12 cellular contexts compared by ENCODE assay signal in genomic region chr5:67012241-67012640, GRCh38.
A peak's percentile ranks its signal among the peaks of the same experiment; 100 is the strongest.
DNase-seq lines count a peak whose midpoint lies in the region; ATAC-seq, FAIRE-seq and TF ChIP-seq lines count a peak whose summit lies in the region.
"Had no signal": no experiment of that assay in that cellular context is flagged by ENCODE, and none has a peak within 500 bp of the region (broad histone marks: within the 10 kb centered on the region; RNA-seq: fewer than 3 reads in every experiment).

No MANE protein-coding gene starts in this region.

- H3K9me3 ChIP-seq in astrocyte (ENCODE audit: insufficient read depth, low read depth, low read length), result no peaks in the 10 kb centered on the region
- H3K9me3 ChIP-seq: right lobe of liver had no signal

- peaks cover 56% of the 10 kb centered on the region for H3K4me1 Mint-ChIP-seq in astrocyte (ENCODE audit: low read depth, unreplicated experiment)

- H3K36me3 Mint-ChIP-seq in astrocyte (ENCODE audit: low read depth, unreplicated experiment), result no peaks in the 10 kb centered on the region
- H3K36me3 Mint-ChIP-seq: brain had no signal

- no peaks in the 10 kb centered on the region for H3K27me3 Mint-ChIP-seq in astrocyte (ENCODE audit: low read depth, unreplicated experiment)

- H3K36me3 ChIP-seq in astrocyte (ENCODE audit: insufficient read depth, low read length) (no peaks in the 10 kb centered on the region), mesendoderm (ENCODE audit: control insufficient read depth, insufficient read depth, low read length) (no peaks in the 10 kb centered on the region)
- H3K36me3 ChIP-seq: right lobe of liver had no signal

- peak overlapping the region; percentile 77 for H3K9ac ChIP-seq in astrocyte (ENCODE audit: low read length)
- H3K9ac ChIP-seq in mesendoderm (ENCODE audit: low read length), result no peak overlapping the region

- peak overlapping the region; percentile 16 for H3K27ac Mint-ChIP-seq in astrocyte (ENCODE audit: unreplicated experiment)

- H3K23ac ChIP-seq in mesendoderm (ENCODE audit: low read length), result no peak overlapping the region

- no peak overlapping the region for H3K4me3 Mint-ChIP-seq in astrocyte (ENCODE audit: unreplicated experiment)

- no peaks in the 10 kb centered on the region for H3K9me3 Mint-ChIP-seq in astrocyte (ENCODE audit: unreplicated experiment)
- H3K9me3 Mint-ChIP-seq: brain had no signal

- no peak overlapping the region for H4K5ac ChIP-seq in mesendoderm (ENCODE audit: low read length)

- no peak overlapping the region for H2BK120ac ChIP-seq in mesendoderm (ENCODE audit: low read depth, low read length)

- H3K56ac ChIP-seq in mesendoderm (ENCODE audit: low read length), result no peak overlapping the region

- no peak overlapping the region for H3K4me3 ChIP-seq in astrocyte (ENCODE audit: insufficient read depth, low read depth, low read length)
- no peak overlapping the region for H3K4me3 ChIP-seq in mesendoderm (ENCODE audit: low read length)
- H3K4me3 ChIP-seq: right lobe of liver had no signal

- H2AK5ac ChIP-seq in mesendoderm (ENCODE audit: low read length), result no peak overlapping the region

- H2AFZ ChIP-seq in astrocyte (ENCODE audit: low read depth, low read length), result no peak overlapping the region

- H3K79me1 ChIP-seq in mesendoderm (ENCODE audit: low read length), result peaks cover 5% of the 10 kb centered on the region

- no peak for TF ChIP-seq CTCF in astrocyte (IDR thresholded peaks at IDR 0.05; ENCODE audit: insufficient read depth, low read depth, low read length)

- H4K8ac ChIP-seq in mesendoderm (ENCODE audit: low read depth, low read length), result no peak overlapping the region

- H4K20me1 ChIP-seq in astrocyte (ENCODE audit: insufficient read depth, low read length), result no peaks in the 10 kb centered on the region

- no peak overlapping the region for H3K4ac ChIP-seq in mesendoderm (ENCODE audit: low read depth, low read length)

- H3K4me2 ChIP-seq in astrocyte (ENCODE audit: low read length) (peak overlapping the region; percentile 83), mesendoderm (ENCODE audit: low read length) (no peak overlapping the region)

- peak; percentile 30 for DNase-seq in stimulated activated CD4-positive, alpha-beta T cell treated with anti-CD3 and anti-CD28 coated beads, Interleukin-4, amount 100 ng/mL, for 24 hours
- DNase-seq in stimulated activated CD4-positive, alpha-beta T cell treated with anti-CD3 and anti-CD28 coated beads, Interleukin-4, amount 100 ng/mL, for 1 hour, result no peak
- DNase-seq in astrocyte (ENCODE audit: low read depth), result peak; percentile 71
- DNase-seq in mesendoderm, result no peak
- DNase-seq in SW 1271 (lab: John Stamatoyannopoulos, UW), result no peak
- DNase-seq in GOT3 (lab: John Stamatoyannopoulos, UW), result no peak
- DNase-seq: activated CD8-positive, alpha-beta memory T cell treated with anti-CD3 and anti-CD28 coated beads for 24 hours; GDM1; right lobe of liver had no signal

- FAIRE-seq in astrocyte (lab: Jason Lieb, UNC), result peak; percentile 43

- WGBS in mesendoderm (ENCODE audit: extremely low coverage, insufficient coverage, low lambda C conversion rate), result no CpG with 5 or more reads among the region's 1 CpG

- peak overlapping the region; percentile 41 for H2BK15ac ChIP-seq in mesendoderm (replicated peaks; ENCODE audit: low read depth)

- H3K79me2 ChIP-seq in astrocyte (ENCODE audit: insufficient read depth, low read length), result peaks cover 89% of the 10 kb centered on the region
- H3K79me2 ChIP-seq in mesendoderm (ENCODE audit: control insufficient read depth, insufficient read depth, low read length), result no peaks in the 10 kb centered on the region

- H3K4me1 ChIP-seq in astrocyte (ENCODE audit: insufficient read depth, low read length) (peaks cover 52% of the 10 kb centered on the region), mesendoderm (ENCODE audit: control insufficient read depth, low read depth, low read length) (no peaks in the 10 kb centered on the region)

- H3K27ac ChIP-seq in astrocyte (ENCODE audit: low read depth, low read length) (peak overlapping the region; percentile 96), mesendoderm (ENCODE audit: low read depth, low read length) (no peak overlapping the region)
- H3K27ac ChIP-seq: right lobe of liver had no signal

- H3K27me3 ChIP-seq in astrocyte (ENCODE audit: insufficient read depth, low read length) (no peaks in the 10 kb centered on the region), mesendoderm (ENCODE audit: insufficient read depth, low read length, poor library complexity) (no peaks in the 10 kb centered on the region)
- H3K27me3 ChIP-seq: right lobe of liver had no signal

- H3K18ac ChIP-seq in mesendoderm (ENCODE audit: low read length), result no peak overlapping the region

- ATAC-seq in HG03565 (IDR thresholded peaks at IDR 0.05; ENCODE audit: unreplicated experiment) (no peak), GM18867 (IDR thresholded peaks at IDR 0.05; ENCODE audit: unreplicated experiment) (no peak)

- no peak overlapping the region for H2BK5ac ChIP-seq in mesendoderm (ENCODE audit: low read length)

Comparison
In these comparisons a context has a peak if more than half of its experiments do, and no peak if none do; other contexts are left out.
1. DNase-seq: peak in stimulated activated CD4-positive, alpha-beta T cell treated with anti-CD3 and anti-CD28 coated beads, Interleukin-4, amount 100 ng/mL, for 24 hours (single experiment) and astrocyte (single experiment); none in stimulated activated CD4-positive, alpha-beta T cell treated with anti-CD3 and anti-CD28 coated beads, Interleukin-4, amount 100 ng/mL, for 1 hour (single experiment), mesendoderm (single experiment), SW 1271 (0 of 2) and GOT3 (single experiment).